Comparison of ENCODE assay signal across 8 cellular contexts in the genomic region with DNA sequence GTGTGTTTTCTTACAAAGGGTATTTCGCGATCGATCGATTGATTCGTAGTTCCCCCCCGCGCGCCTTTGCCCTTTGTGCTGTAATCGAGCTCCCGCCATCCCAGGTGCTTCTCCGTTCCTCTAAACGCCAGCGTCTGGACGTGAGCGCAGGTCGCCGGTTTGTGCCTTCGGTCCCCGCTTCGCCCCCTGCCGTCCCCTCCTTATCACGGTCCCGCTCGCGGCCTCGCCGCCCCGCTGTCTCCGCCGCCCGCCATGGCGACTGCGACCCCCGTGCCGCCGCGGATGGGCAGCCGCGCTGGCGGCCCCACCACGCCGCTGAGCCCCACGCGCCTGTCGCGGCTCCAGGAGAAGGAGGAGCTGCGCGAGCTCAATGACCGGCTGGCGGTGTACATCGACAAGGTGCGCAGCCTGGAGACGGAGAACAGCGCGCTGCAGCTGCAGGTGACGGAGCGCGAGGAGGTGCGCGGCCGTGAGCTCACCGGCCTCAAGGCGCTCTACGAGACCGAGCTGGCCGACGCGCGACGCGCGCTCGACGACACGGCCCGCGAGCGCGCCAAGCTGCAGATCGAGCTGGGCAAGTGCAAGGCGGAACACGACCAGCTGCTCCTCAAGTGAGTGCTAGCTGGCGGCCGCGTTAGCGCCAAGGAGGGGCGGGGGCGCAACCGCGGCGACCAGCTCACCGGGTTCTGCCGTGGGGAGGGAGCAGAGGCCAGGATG. TPM values are rescaled to one million over a fixed set of nuclear protein-coding genes. Genes with fewer than 3 reads are reported as not detected.
DNase-seq lines count a peak whose midpoint lies in the region; ATAC-seq and TF ChIP-seq lines count a peak whose summit lies in the region.

No MANE protein-coding gene starts in this region.

- peak overlapping the region; percentile 98 for H3K27ac ChIP-seq in HL-60 (replicated peaks)
- H3K27ac ChIP-seq in ascending aorta: peak overlapping the region; percentile 86 to 90

- H3K27ac Mint-ChIP-seq in T-helper 1 cell treated with Interleukin-12 subunit alpha and Interleukin-12 subunit beta and Interleukin-4 antibody, amounts not matched to agents 30 μg/mL and 1 μg/mL, for 36 hours: peak overlapping the region; percentile 96

- peak; percentile 27 for ATAC-seq in GM18867 (IDR thresholded peaks at IDR 0.05; ENCODE audit: unreplicated experiment)
- no peak for ATAC-seq in GM21360 (IDR thresholded peaks at IDR 0.05; ENCODE audit: unreplicated experiment)

- peaks cover 30% of the 10 kb centered on the region for H3K4me1 Mint-ChIP-seq in T-helper 1 cell treated with Interleukin-12 subunit alpha and Interleukin-12 subunit beta and Interleukin-4 antibody, amounts not matched to agents 30 μg/mL and 1 μg/mL, for 36 hours (ENCODE audit: low read depth)

- H3K36me3 Mint-ChIP-seq in T-helper 1 cell treated with Interleukin-12 subunit alpha and Interleukin-12 subunit beta and Interleukin-4 antibody, amounts not matched to agents 30 μg/mL and 1 μg/mL, for 36 hours (ENCODE audit: low read depth): peaks cover 15% of the 10 kb centered on the region

- H3K27me3 ChIP-seq in HL-60 (ENCODE audit: insufficient read depth, poor library complexity, severe bottlenecking) (no peaks in the 10 kb centered on the region), ascending aorta (no peaks in the 10 kb centered on the region)

- H3K27me3 Mint-ChIP-seq in T-helper 1 cell treated with Interleukin-12 subunit alpha and Interleukin-12 subunit beta and Interleukin-4 antibody, amounts not matched to agents 30 μg/mL and 1 μg/mL, for 36 hours (ENCODE audit: low read depth): no peaks in the 10 kb centered on the region

- no peak for TF ChIP-seq CTCF in HL-60 (IDR thresholded peaks at IDR 0.05; ENCODE audit: insufficient read depth, low read length)
- peak in 1 of 3 experiments; percentile 6 for TF ChIP-seq CTCF in ascending aorta (IDR thresholded peaks at IDR 0.05)

- no peaks in the 10 kb centered on the region for H3K9me3 ChIP-seq in ascending aorta

- H3K4me1 ChIP-seq in ascending aorta: peaks cover 0 to 7% of the 10 kb centered on the region in 2 donors

- peak overlapping the region; percentile 93 for H3K4me3 Mint-ChIP-seq in T-helper 1 cell treated with Interleukin-12 subunit alpha and Interleukin-12 subunit beta and Interleukin-4 antibody, amounts not matched to agents 30 μg/mL and 1 μg/mL, for 36 hours

- intact Hi-C loops in ascending aorta (cut with DNase I): loop anchor here (2.0 to 5.0 kb wide), 4 partner anchors 180 to 740 kb away; a partner anchor contains a TSS

- H3K36me3 ChIP-seq in ascending aorta: no peaks in the 10 kb centered on the region

- H3K4me3 ChIP-seq in HL-60 (replicated peaks; ENCODE audit: insufficient read depth, low read length): peak overlapping the region; percentile 60
- peak overlapping the region; percentile 67 to 75 for H3K4me3 ChIP-seq in ascending aorta

- DNase-seq in AG08396 (ENCODE audit: low spot score) (peak; percentile 61), HL-60 (ENCODE audit: low read depth in 1 of 2, low spot score in 1 of 2) (peak in 1 of 2 experiments; percentile 24), ascending aorta (ENCODE audit: low spot score in 2 of 2) (peak in 1 of 2 donors; percentile 74), hypothalamus (lab: John Stamatoyannopoulos, UW) (peak in 37 of 51 donors; percentile 11 to 75 (median 38)), renal cortical epithelial cell (ENCODE audit: low read depth) (peak; percentile 36)

- H3K9me3 Mint-ChIP-seq in T-helper 1 cell treated with Interleukin-12 subunit alpha and Interleukin-12 subunit beta and Interleukin-4 antibody, amounts not matched to agents 30 μg/mL and 1 μg/mL, for 36 hours: no peaks in the 10 kb centered on the region

RNA-seq across cellular contexts. Expression of a gene that starts 0.5 kb away (rescaled TPM):
- total RNA-seq in ascending aorta (1.3 TPM), renal cortical epithelial cell (9.6 and 51.4 TPM in 2 replicates)
